ENCODE assay signal across 21 cellular contexts in the genomic region with DNA sequence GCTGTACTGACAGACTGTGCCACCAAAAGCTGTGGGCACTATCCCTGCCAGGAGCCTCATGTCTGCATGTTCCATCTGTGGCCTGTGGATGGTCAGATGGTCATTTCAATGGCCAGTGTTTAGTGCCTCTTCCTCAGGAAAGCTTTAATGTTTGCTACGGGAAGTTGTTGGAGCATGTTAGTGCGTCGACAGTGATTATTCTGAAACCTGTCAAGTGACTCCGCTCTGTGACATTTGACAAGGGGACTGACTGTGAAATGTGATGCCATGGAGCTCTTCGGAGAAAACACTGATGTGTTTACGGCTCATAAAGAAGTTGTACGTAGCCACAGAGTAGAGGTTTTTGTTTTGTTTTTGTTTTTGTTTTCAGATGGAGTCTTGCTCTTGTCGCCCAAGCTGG. TPM values are rescaled to one million over a fixed set of nuclear protein-coding genes. Genes with fewer than 3 reads are reported as not detected.
"Had no signal": no experiment of that assay in that cellular context is flagged by ENCODE, and none has a peak within 500 bp of the region (broad histone marks: within the 10 kb centered on the region; RNA-seq: fewer than 3 reads in every experiment).

No MANE protein-coding gene starts in this region.

- H3K4me3 ChIP-seq: colonic mucosa, esophagus squamous epithelium, thyroid gland, vagina had no signal

- H3K4me1 ChIP-seq: colonic mucosa had no signal

- FAIRE-seq: TTC549 had no signal

- H3K36me3 ChIP-seq: colonic mucosa, esophagus squamous epithelium, thyroid gland, vagina had no signal

- H3K27me3 ChIP-seq: colonic mucosa, esophagus squamous epithelium, thyroid gland, vagina had no signal

- ATAC-seq: activated CD8-positive, alpha-beta T cell treated with anti-CD3 and anti-CD28 coated beads for 36 hours; activated naive CD4-positive, alpha-beta T cell treated with anti-CD3 and anti-CD28 coated beads, Interleukin-2, amount 50 U/mL, for 72 hours; natural killer cell; stimulated activated memory B cell treated with anti-CD40 and anti-IgM and Interleukin-4, amounts not matched to agents 10 μg/mL and 1 μg/mL and 100 μg/mL, for 72 hours had no signal

- H3K9me3 ChIP-seq: colonic mucosa, esophagus squamous epithelium, thyroid gland, vagina had no signal

- DNase-seq: activated B cell treated with CpG ODN at 0.5 μM for 24 hours; activated CD4-positive, alpha-beta T cell treated with anti-CD3 and anti-CD28 coated beads for 48 hours; activated CD8-positive, alpha-beta memory T cell treated with anti-CD3 and anti-CD28 coated beads, Interleukin-2, amount 50 U/mL, for 4 hours; activated CD8-positive, alpha-beta T cell treated with anti-CD3 and anti-CD28 coated beads for 36 hours; activated gamma-delta T cell; activated T-cell treated with anti-CD3 and anti-CD28 coated beads, Interleukin-2, amount 50 U/mL, for 48 hours; central memory CD4-positive, alpha-beta T cell; colonic mucosa; esophagus squamous epithelium; glutamatergic neuron; mesendoderm; natural killer cell; stimulated activated CD4-positive, alpha-beta T cell treated with anti-CD3 and anti-CD28 coated beads, Interleukin-2, amount 100 ng/mL, for 48 hours had no signal

- H3K27ac ChIP-seq: colonic mucosa, esophagus squamous epithelium, vagina had no signal

RNA-seq across cellular contexts. Expression of a gene that starts 18.7 kb away (rescaled TPM):
- total RNA-seq: esophagus squamous epithelium; fibroblast of villous mesenchyme; liver; T-helper 2 cell treated with Interferon-gamma antibody and Interleukin-4, amounts not matched to agents 100 ng/mL and 5 ng/mL, for 36 hours; thyroid gland; vagina had no signal
- polyA plus RNA-seq: liver had no signal
